Comparison of ENCODE assay signal across 8 cellular contexts in the genomic region with DNA sequence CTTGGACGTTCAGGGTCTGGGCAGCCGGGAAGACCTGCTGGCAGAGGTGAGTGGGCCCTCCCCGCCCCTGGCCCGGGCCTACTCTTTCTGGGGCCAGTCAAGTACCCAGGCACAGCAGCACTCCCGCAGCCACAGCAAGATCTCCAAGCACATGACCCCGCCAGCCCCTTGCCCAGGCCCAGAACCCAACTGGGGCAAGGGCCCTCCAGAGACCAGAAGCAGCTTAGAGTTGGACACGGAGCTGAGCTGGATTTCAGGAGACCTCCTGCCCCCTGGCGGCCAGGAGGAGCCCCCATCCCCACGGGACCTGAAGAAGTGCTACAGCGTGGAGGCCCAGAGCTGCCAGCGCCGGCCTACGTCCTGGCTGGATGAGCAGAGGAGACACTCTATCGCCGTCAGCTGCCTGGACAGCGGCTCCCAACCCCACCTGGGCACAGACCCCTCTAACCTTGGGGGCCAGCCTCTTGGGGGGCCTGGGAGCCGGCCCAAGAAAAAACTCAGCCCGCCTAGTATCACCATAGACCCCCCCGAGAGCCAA. TPM values are rescaled to one million over a fixed set of nuclear protein-coding genes. Genes with fewer than 3 reads are reported as not detected.
DNase-seq lines count a peak whose midpoint lies in the region; ATAC-seq and TF ChIP-seq lines count a peak whose summit lies in the region.

No MANE protein-coding gene starts in this region.

- no peaks in the 10 kb centered on the region; the same call in 1 of the 2 replicates for H4K20me1 ChIP-seq in BLaER1

- peaks cover 30% of the 10 kb centered on the region for H3K27me3 Mint-ChIP-seq in activated CD8-positive, alpha-beta T cell treated with anti-CD3 and anti-CD28 coated beads for 36 hours
- H3K27me3 Mint-ChIP-seq in effector memory CD8-positive, alpha-beta T cell: peaks cover 64 to 95% of the 10 kb centered on the region in 2 donors

- H3K4me3 ChIP-seq in BLaER1: no peak overlapping the region

- H3K9me3 ChIP-seq in BLaER1: no peaks in the 10 kb centered on the region

- DNase-seq in H4 (ENCODE audit: low spot score): peak; percentile 68
- peak; percentile 80 for DNase-seq in NCI-H82 treated with DMSO at 0.1 percent for 48 hours (lab: John Stamatoyannopoulos, UW; ENCODE audit: unreplicated experiment)
- peak; percentile 81 for DNase-seq in activated CD8-positive, alpha-beta T cell treated with anti-CD3 and anti-CD28 coated beads for 36 hours
- DNase-seq in effector memory CD8-positive, alpha-beta T cell: peak; percentile 38 to 51 (median 46)
- DNase-seq in myocyte (ENCODE audit: low read depth): peak; percentile 73
- DNase-seq in stimulated activated CD8-positive, alpha-beta memory T cell treated with anti-CD3 and anti-CD28 coated beads, Interleukin-7, amount 100 ng/mL, for 1 hour (ENCODE audit: low read depth in 2 of 2): peak; percentile 22 to 35

- no peaks in the 10 kb centered on the region for H3K9me3 Mint-ChIP-seq in activated CD8-positive, alpha-beta T cell treated with anti-CD3 and anti-CD28 coated beads for 36 hours
- H3K9me3 Mint-ChIP-seq in effector memory CD8-positive, alpha-beta T cell: no peaks in the 10 kb centered on the region

- peak; percentile 75 for TF ChIP-seq CTCF in activated CD8-positive, alpha-beta T cell treated with anti-CD3 and anti-CD28 coated beads for 36 hours (IDR thresholded peaks at IDR 0.05)

- H3K36me3 ChIP-seq in BLaER1: no peaks in the 10 kb centered on the region

- peaks cover 2% of the 10 kb centered on the region for H3K4me1 Mint-ChIP-seq in activated CD8-positive, alpha-beta T cell treated with anti-CD3 and anti-CD28 coated beads for 36 hours (ENCODE audit: low read depth)
- peaks cover 0 to 10% of the 10 kb centered on the region in 2 donors for H3K4me1 Mint-ChIP-seq in effector memory CD8-positive, alpha-beta T cell (ENCODE audit: low read depth in 2 of 2)

- CTCF ChIA-PET in activated CD8-positive, alpha-beta T cell treated with anti-CD3 and anti-CD28 coated beads for 36 hours (lab: Charles Lee): interaction anchor here (0.6 to 7.4 kb wide), 31 partner anchors 9 to 180 kb away, joined by 3 to 67 read pairs (median 4); partner anchors contain the start of genes CACNA1G and SPATA20

- H3K4me1 ChIP-seq in BLaER1: peaks cover 33% of the 10 kb centered on the region

- POLR2A ChIA-PET in activated CD8-positive, alpha-beta T cell treated with anti-CD3 and anti-CD28 coated beads for 36 hours (lab: Charles Lee): interaction anchor here (1.1 kb wide), 1 partner anchor 16 kb away, joined by 3 read pairs; no protein-coding TSS in a partner anchor

- no peaks in the 10 kb centered on the region for H3K36me3 Mint-ChIP-seq in activated CD8-positive, alpha-beta T cell treated with anti-CD3 and anti-CD28 coated beads for 36 hours (ENCODE audit: low read depth)
- no peaks in the 10 kb centered on the region for H3K36me3 Mint-ChIP-seq in effector memory CD8-positive, alpha-beta T cell (ENCODE audit: insufficient read depth)

- no peak overlapping the region for H3K27ac Mint-ChIP-seq in activated CD8-positive, alpha-beta T cell treated with anti-CD3 and anti-CD28 coated beads for 36 hours
- no peak overlapping the region for H3K27ac Mint-ChIP-seq in effector memory CD8-positive, alpha-beta T cell

- no peak overlapping the region for H3K4me3 Mint-ChIP-seq in activated CD8-positive, alpha-beta T cell treated with anti-CD3 and anti-CD28 coated beads for 36 hours
- no peak overlapping the region for H3K4me3 Mint-ChIP-seq in effector memory CD8-positive, alpha-beta T cell

- peak overlapping the region; percentile 88 for H3K4me2 ChIP-seq in BLaER1

- H3K27me3 ChIP-seq in BLaER1: peaks cover 2% of the 10 kb centered on the region; the same call in 1 of the 2 replicates

- peak; percentile 82 for ATAC-seq in activated CD8-positive, alpha-beta T cell treated with anti-CD3 and anti-CD28 coated beads for 36 hours
- peak; percentile 62 for ATAC-seq in effector memory CD8-positive, alpha-beta T cell (replicated peaks)
- ATAC-seq in HG02763 (IDR thresholded peaks at IDR 0.05; ENCODE audit: unreplicated experiment): no peak

- H3K27ac ChIP-seq in BLaER1: peak overlapping the region; percentile 41; the same call in 1 of the 2 replicates

- 0 out of 2 replicates have a peak overlapping the region, but pooled peaks have one; percentile 31 for H3K9ac ChIP-seq in BLaER1

- intact Hi-C loops in activated CD8-positive, alpha-beta T cell treated with anti-CD3 and anti-CD28 coated beads for 36 hours (cut with micrococcal nuclease): loop anchor here (10.0 kb wide), 1 partner anchor 141 kb away; no protein-coding TSS in a partner anchor

RNA-seq across cellular contexts. Expression of gene ABCC3, which starts 8.6 kb away (rescaled TPM):
- 15.2 and 16.0 TPM in 2 replicates for total RNA-seq in H4 (2014; rRNA removed; shearing (Covaris generic))
- total RNA-seq in activated CD8-positive, alpha-beta T cell treated with anti-CD3 and anti-CD28 coated beads for 36 hours: not detected
- 1.6 and 2.0 TPM in 2 replicates for total RNA-seq in myocyte
- polyA plus RNA-seq in myocyte (2012): 82.1 TPM

Comparison
In these comparisons a context has a peak if more than half of its experiments do, and no peak if none do; other contexts are left out.
1. DNase-seq: peak in every context shown above with its lines; median percentile 81 in activated CD8-positive, alpha-beta T cell treated with anti-CD3 and anti-CD28 coated beads for 36 hours; 80 in NCI-H82 treated with DMSO at 0.1 percent for 48 hours; 73 in myocyte; 68 in H4; 46 in effector memory CD8-positive, alpha-beta T cell; 28 in stimulated activated CD8-positive, alpha-beta memory T cell treated with anti-CD3 and anti-CD28 coated beads, Interleukin-7, amount 100 ng/mL, for 1 hour.